Comparison of ENCODE assay signal across 8 cellular contexts in the genomic region with DNA sequence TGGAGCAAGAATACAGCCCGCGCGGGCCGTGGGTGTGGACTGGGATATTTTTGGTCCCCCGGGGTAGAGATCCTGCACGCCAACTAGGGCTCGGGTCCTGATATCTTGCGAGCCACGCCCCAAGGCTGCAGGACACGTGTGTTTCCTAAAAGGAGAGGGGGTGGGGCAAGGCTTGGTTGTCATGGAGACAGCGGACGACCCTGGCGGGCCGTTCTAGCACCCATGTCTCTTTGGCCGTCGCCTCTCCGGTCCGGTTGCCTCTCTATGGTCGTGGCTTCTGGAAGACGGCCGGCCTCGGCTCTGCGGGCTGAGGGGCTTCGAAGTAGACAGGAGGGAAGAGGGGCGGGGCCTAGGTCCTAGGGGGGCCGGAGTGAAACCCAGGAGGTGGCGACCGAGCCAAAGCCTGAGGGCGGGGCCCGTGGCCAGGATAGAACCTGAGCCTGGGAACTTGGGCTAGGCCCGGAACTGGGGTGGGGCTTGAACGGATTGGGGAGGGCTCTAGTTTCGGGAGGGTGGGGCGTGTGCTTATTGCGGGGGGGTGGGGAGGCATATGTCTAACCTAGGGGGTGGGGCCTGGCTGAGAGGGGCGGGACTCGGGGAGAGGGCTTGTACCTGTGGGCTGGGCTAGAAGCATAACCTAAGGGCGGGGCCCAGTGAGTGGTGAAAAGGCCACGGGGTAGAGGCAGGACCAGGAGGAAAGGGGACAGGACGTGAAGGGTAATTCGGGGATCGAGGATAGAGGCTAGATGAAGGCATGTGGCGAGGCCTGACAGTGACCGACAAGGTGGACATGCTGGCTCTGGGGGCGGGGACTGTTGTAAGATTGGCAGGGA. TPM values are rescaled to one million over a fixed set of nuclear protein-coding genes. Genes with fewer than 3 reads are reported as not detected.
DNase-seq lines count a peak whose midpoint lies in the region; ATAC-seq and TF ChIP-seq lines count a peak whose summit lies in the region.

No MANE protein-coding gene starts in this region.

- H3K9me3 ChIP-seq in prostate gland, result no peaks in the 10 kb centered on the region
- no peaks in the 10 kb centered on the region for H3K9me3 ChIP-seq in upper lobe of right lung

- intact Hi-C loops in left cardiac atrium (cut with DNase I) (loop anchor here in 1 of 2 donors (5.0 to 10.0 kb wide), 2 partner anchors 75 to 122 kb away; a partner anchor contains a TSS), prostate gland (cut with DNase I) (loop anchor here (2.0 to 5.0 kb wide), 3 partner anchors 43 to 122 kb away; a partner anchor contains a TSS), upper lobe of right lung (cut with DNase I) (no loop called here)

- ATAC-seq in left cardiac atrium (peak; percentile 75 to 87), upper lobe of right lung (peak; percentile 86)

- TF ChIP-seq POLR2A in prostate gland (IDR thresholded peaks at IDR 0.05), result peak; percentile 56

- TF ChIP-seq CTCF in GM06990 (IDR thresholded peaks at IDR 0.05; ENCODE audit: insufficient read depth, low read length, poor library complexity, severe bottlenecking), result no peak
- no peak for TF ChIP-seq CTCF in HFF-Myc (IDR thresholded peaks at IDR 0.05; ENCODE audit: low read depth, low read length, missing control alignments)
- peak in 1 of 4 experiments; percentile 17 for TF ChIP-seq CTCF in prostate gland (IDR thresholded peaks at IDR 0.05)
- TF ChIP-seq CTCF in upper lobe of right lung (IDR thresholded peaks at IDR 0.05), result no peak

- under 1% methylated on average over 41 of the region's 45 CpGs for WGBS in prostate gland

- H3K4me1 ChIP-seq in prostate gland (replicated peaks) (peaks cover 3% of the 10 kb centered on the region), upper lobe of right lung (peaks cover 27% of the 10 kb centered on the region)

- H3K27ac ChIP-seq in prostate gland (peak overlapping the region; percentile 91 to 97), upper lobe of right lung (peak overlapping the region; percentile 91)

- peak overlapping the region; percentile 75 for H3K4me3 ChIP-seq in GM06990 (replicated peaks; ENCODE audit: low read depth, low read length)
- H3K4me3 ChIP-seq in HFF-Myc (replicated peaks; ENCODE audit: low read depth, low read length), result peak overlapping the region; percentile 55
- peak overlapping the region; percentile 86 to 90 for H3K4me3 ChIP-seq in prostate gland
- H3K4me3 ChIP-seq in upper lobe of right lung, result peak overlapping the region; percentile 78

- H3K27me3 ChIP-seq in GM06990 (replicated peaks; ENCODE audit: control insufficient read depth, insufficient read depth, low read length), result no peaks in the 10 kb centered on the region
- H3K27me3 ChIP-seq in prostate gland (replicated peaks; ENCODE audit: insufficient read depth), result no peaks in the 10 kb centered on the region
- no peaks in the 10 kb centered on the region for H3K27me3 ChIP-seq in upper lobe of right lung

- DNase-seq in GM06990 (ENCODE audit: extremely low read depth, insufficient read length), result no peak
- DNase-seq in HFF-Myc (ENCODE audit: extremely low read depth, low read depth), result peak; percentile 87
- DNase-seq in NCI-H1048 (lab: John Stamatoyannopoulos, UW), result peak; percentile 80
- DNase-seq in T follicular helper cell (ENCODE audit: low read depth), result peak; percentile 94
- peak; percentile 86 for DNase-seq in amniotic epithelial cell (ENCODE audit: low read depth)
- peak; percentile 96 for DNase-seq in left cardiac atrium
- peak; percentile 98 for DNase-seq in prostate gland (ENCODE audit: low spot score)
- DNase-seq in upper lobe of right lung, result peak; percentile 99

- H3K36me3 ChIP-seq in GM06990 (ENCODE audit: control insufficient read depth, insufficient read depth, low read length) (no peaks in the 10 kb centered on the region), prostate gland (no peaks in the 10 kb centered on the region), upper lobe of right lung (no peaks in the 10 kb centered on the region)

RNA-seq across cellular contexts. Expression of a gene that starts 0.7 kb away (rescaled TPM):
- 10 to 100 TPM; 33.4 to 55.1 TPM for total RNA-seq in left cardiac atrium
- 10 to 100 TPM; 73.3 to 78.7 TPM for total RNA-seq in prostate gland
- 27.8 TPM for total RNA-seq in upper lobe of right lung

RNA-seq across cellular contexts. Expression of a gene that starts 8.9 kb away (rescaled TPM):
- total RNA-seq in left cardiac atrium (under 1 TPM in 1 of 2 donors, not detected in 1; 0.56 TPM), prostate gland (not detected), upper lobe of right lung (not detected)

RNA-seq across cellular contexts. Expression of a gene that starts 21.1 kb away (rescaled TPM):
- total RNA-seq in left cardiac atrium (under 1 TPM; 0.18 to 0.21 TPM), prostate gland (1 to 10 TPM; 1.4 to 1.7 TPM), upper lobe of right lung (not detected)

RNA-seq across cellular contexts. Expression of a gene that starts 41.9 kb away (rescaled TPM):
- total RNA-seq in left cardiac atrium (10 to 100 TPM; 28.6 to 37.3 TPM), prostate gland (100 to 1,000 TPM; 120 to 129 TPM), upper lobe of right lung (78.0 TPM)

RNA-seq across cellular contexts. Expression of a gene that starts 49.7 kb away (rescaled TPM):
- total RNA-seq in left cardiac atrium, result 10 to 100 TPM; 22.6 to 24.8 TPM
- total RNA-seq in prostate gland, result 10 to 100 TPM; 71.2 to 75.7 TPM
- 36.3 TPM for total RNA-seq in upper lobe of right lung
